28 cellular contexts compared by ENCODE assay signal in the genomic region with DNA sequence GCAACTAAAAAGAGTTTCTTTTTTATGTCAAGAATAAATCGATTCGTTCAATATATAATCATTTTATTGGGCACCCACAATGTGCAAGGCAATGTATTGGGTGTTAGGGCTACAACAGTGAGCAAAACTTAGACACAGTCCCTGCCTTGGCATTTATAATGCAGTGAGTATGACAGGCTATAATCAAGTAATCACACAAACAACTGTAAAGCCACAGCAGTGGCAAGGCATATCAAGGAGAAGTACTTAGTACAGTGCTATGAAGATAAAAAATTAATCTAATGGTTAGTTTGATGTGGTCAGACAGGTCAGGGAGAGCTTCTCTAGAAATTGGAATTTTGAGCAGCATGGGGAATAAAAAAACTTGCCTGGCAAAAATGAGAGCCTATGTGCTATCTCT. TPM values are rescaled to one million over a fixed set of nuclear protein-coding genes. Genes with fewer than 3 reads are reported as not detected.
"Had no signal": no experiment of that assay in that cellular context is flagged by ENCODE, and none has a peak within 500 bp of the region (broad histone marks: within the 10 kb centered on the region; RNA-seq: fewer than 3 reads in every experiment).

No MANE protein-coding gene starts in this region.

- H3K36me3 Mint-ChIP-seq: memory B cell, natural killer cell, neural progenitor cell had no signal

- H3K9me3 ChIP-seq: gastrocnemius medialis, thyroid gland, vagina had no signal

- H3K4me1 ChIP-seq: neural progenitor cell, parathyroid adenoma, vagina had no signal

- DNase-seq: effector CD8-positive, alpha-beta T cell; endodermal cell; foreskin fibroblast; gastrocnemius medialis; head of caudate nucleus; kidney; natural killer cell; stimulated activated CD4-positive, alpha-beta T cell treated with anti-CD3 and anti-CD28 coated beads, Interleukin-12 subunit alpha, Interleukin-12 subunit beta, amount 100 ng/mL, for 4 hours; stimulated activated CD4-positive, alpha-beta T cell treated with anti-CD3 and anti-CD28 coated beads, Interleukin-1b, Interleukin-23, amount 100 ng/mL, for 48 hours; stimulated activated CD4-positive, alpha-beta T cell treated with anti-CD3 and anti-CD28 coated beads, Interleukin-4, amount 100 ng/mL, for 1 hour; stimulated activated CD8-positive, alpha-beta memory T cell treated with anti-CD3 and anti-CD28 coated beads, Interleukin-4, amount 100 ng/mL, for 48 hours; stimulated activated naive CD4-positive, alpha-beta T cell; stimulated activated naive CD8-positive, alpha-beta T cell treated with anti-CD3 and anti-CD28 coated beads, Interleukin-15, amount 100 ng/mL, for 72 hours; thyroid gland; trophoblast cell had no signal

- H3K4me3 ChIP-seq: gastrocnemius medialis, lung, neural progenitor cell, smooth muscle cell, thyroid gland, vagina had no signal

- H3K9me3 Mint-ChIP-seq: dendritic cell treated with granulocyte-macrophage colony-stimulating factor and Interleukin-4, amounts not matched to agents 40 ng/mL and 50 ng/mL, for 4 days; endodermal cell; memory B cell; natural killer cell; neural progenitor cell; stimulated activated naive CD8-positive, alpha-beta T cell treated with anti-CD3 and anti-CD28 coated beads, Interleukin-15, amount 100 ng/mL, for 72 hours had no signal

- H3K27me3 ChIP-seq: gastrocnemius medialis, neural progenitor cell, thyroid gland, vagina had no signal

- ATAC-seq: esophagus mucosa; gastrocnemius medialis; left lobe of liver; natural killer cell; sciatic nerve; stimulated activated naive CD8-positive, alpha-beta T cell treated with anti-CD3 and anti-CD28 coated beads, Interleukin-15, amount 100 ng/mL, for 72 hours had no signal

- H3K4me3 Mint-ChIP-seq: dendritic cell treated with granulocyte-macrophage colony-stimulating factor and Interleukin-4, amounts not matched to agents 40 ng/mL and 50 ng/mL, for 4 days; endodermal cell; memory B cell; natural killer cell; neural progenitor cell; stimulated activated naive CD8-positive, alpha-beta T cell treated with anti-CD3 and anti-CD28 coated beads, Interleukin-15, amount 100 ng/mL, for 72 hours had no signal

- H3K27me3 Mint-ChIP-seq: dendritic cell treated with granulocyte-macrophage colony-stimulating factor and Interleukin-4, amounts not matched to agents 40 ng/mL and 50 ng/mL, for 4 days; progenitor cell of endocrine pancreas; stimulated activated naive CD8-positive, alpha-beta T cell treated with anti-CD3 and anti-CD28 coated beads, Interleukin-15, amount 100 ng/mL, for 72 hours had no signal

- H3K27ac ChIP-seq: epithelial cell of prostate, gastrocnemius medialis, neural progenitor cell, parathyroid adenoma, thyroid gland, vagina had no signal

- H3K27ac Mint-ChIP-seq: dendritic cell treated with granulocyte-macrophage colony-stimulating factor and Interleukin-4, amounts not matched to agents 40 ng/mL and 50 ng/mL, for 4 days; endodermal cell; memory B cell; natural killer cell; neural progenitor cell; progenitor cell of endocrine pancreas; stimulated activated naive CD8-positive, alpha-beta T cell treated with anti-CD3 and anti-CD28 coated beads, Interleukin-15, amount 100 ng/mL, for 72 hours had no signal

- H3K36me3 ChIP-seq: gastrocnemius medialis, neural progenitor cell, thyroid gland, vagina had no signal

- H3K4me1 Mint-ChIP-seq: memory B cell; neural progenitor cell; stimulated activated naive CD8-positive, alpha-beta T cell treated with anti-CD3 and anti-CD28 coated beads, Interleukin-15, amount 100 ng/mL, for 72 hours had no signal

RNA-seq across cellular contexts. Expression of a gene that starts 39.5 kb away (rescaled TPM):
- total RNA-seq: mononuclear cell, natural killer cell had no signal
